ENCODE assay signal across 1 cellular context in the genomic region with DNA sequence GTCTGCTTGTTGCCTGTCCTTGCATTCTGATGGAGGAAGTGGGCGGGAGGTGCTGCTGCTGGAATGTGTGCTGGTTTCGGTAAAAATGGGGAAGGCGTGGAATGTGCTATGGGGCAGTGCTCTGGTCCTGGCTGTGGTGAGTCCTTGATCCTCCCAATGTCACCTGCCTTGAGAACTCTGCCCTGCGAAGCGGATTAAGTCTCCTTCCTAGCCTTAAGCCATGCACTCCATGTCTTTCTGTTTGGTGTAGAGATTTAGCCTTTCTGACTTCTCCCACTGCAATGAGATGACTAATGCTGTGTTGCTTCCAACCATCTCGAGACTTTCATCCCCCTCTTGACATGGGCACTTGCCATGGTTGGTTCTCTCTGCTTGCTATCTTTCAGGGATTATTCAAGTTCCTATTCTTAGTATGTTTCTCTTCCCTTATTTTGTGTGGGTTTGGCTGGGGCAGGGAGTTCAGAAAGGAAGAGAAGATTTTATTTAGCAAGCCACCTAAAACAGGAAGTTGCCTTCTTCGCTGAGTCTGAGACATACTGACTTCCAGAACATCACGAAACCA.
TF ChIP-seq lines count a peak whose summit lies in the region.

No MANE protein-coding gene starts in this region.

TF ChIP-seq in endothelial cell of umbilical vein, 7 proteins besides CTCF, POLR2A, EP300 and RAD21 (continued from another document):
- TF ChIP-seq JUN (IDR thresholded peaks at IDR 0.05; ENCODE audit: borderline replicate concordance, insufficient read depth, insufficient read length, low read depth), result no peak
TF ChIP-seq in endothelial cell of umbilical vein: peak in this region for 0.
